Comparison of ENCODE assay signal across 16 cellular contexts in the genomic region with DNA sequence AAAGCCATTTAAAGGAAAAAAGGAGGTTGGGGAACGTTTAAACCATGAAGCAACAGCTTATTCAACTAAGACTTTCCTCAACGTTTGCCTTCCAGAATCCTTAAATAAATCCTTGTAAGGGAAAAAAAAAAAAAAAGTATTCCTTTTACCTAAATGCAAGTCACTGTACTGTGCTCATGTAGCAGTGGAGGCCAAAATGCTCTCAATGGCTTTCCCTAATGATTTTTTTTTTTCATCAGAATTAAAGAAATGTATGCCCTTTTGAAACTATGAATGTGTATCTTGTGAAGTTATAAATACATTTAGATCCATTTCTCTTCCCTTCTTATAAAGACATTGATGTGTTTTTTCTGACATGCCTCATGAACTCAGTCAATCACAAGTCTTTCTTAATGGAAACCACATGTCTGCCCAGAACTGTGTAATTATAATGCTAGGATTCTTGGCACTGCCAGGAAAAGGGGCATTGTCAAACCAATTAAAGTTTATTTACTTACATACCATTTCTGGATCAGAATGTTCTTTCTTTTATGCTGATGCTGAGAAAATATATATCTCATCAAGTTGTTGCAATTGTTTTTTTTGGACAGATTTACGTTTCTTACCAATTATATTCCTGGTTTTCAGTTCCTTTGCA.
A peak's percentile ranks its signal among the peaks of the same experiment; 100 is the strongest.
DNase-seq lines count a peak whose midpoint lies in the region; ATAC-seq and TF ChIP-seq lines count a peak whose summit lies in the region.
"Had no signal": no experiment of that assay in that cellular context is flagged by ENCODE, and none has a peak within 500 bp of the region (broad histone marks: within the 10 kb centered on the region; RNA-seq: fewer than 3 reads in every experiment).

No MANE protein-coding gene starts in this region.

- ATAC-seq in GM21381 (IDR thresholded peaks at IDR 0.05; ENCODE audit: unreplicated experiment) = no peak
- ATAC-seq in GM19395 (IDR thresholded peaks at IDR 0.05; ENCODE audit: unreplicated experiment) = no peak
- ATAC-seq in naive thymus-derived CD8-positive, alpha-beta T cell = no peak

- 22 to 30% methylated on average over 3 of the region's 3 CpGs for WGBS in GM23248 (ENCODE audit: low coverage in 1 of 2, low lambda C conversion rate in 2 of 2, missing lambda C conversion rate in 2 of 2), 2 experiments

- no peaks in the 10 kb centered on the region for H4K20me1 ChIP-seq in GM23248 (ENCODE audit: insufficient read depth)

- no peak overlapping the region for H3K27ac ChIP-seq in GM23248
- H3K27ac ChIP-seq: prostate gland, transverse colon had no signal

- peaks cover 17% of the 10 kb centered on the region for H3F3A ChIP-seq in GM23248 (ENCODE audit: insufficient read depth)

- H2AFZ ChIP-seq in GM23248 = no peak overlapping the region

- POLR2A ChIA-PET in naive thymus-derived CD8-positive, alpha-beta T cell (lab: Charles Lee) = no interaction called here

- DNase-seq in GM23248 (peak; percentile 14), fibroblast of peridontal ligament (ENCODE audit: extremely low read depth) (peak; percentile 94), stromal cell of bone marrow (ENCODE audit: low read depth) (peak; percentile 47), GF-D8 (lab: John Stamatoyannopoulos, UW) (no peak)
- no peak for DNase-seq in naive thymus-derived CD8-positive, alpha-beta T cell
- DNase-seq: activated CD8-positive, alpha-beta memory T cell treated with anti-CD3 and anti-CD28 coated beads for 24 hours; activated gamma-delta T cell treated with Interleukin-2 at 50 U/mL for 16 hours; CD4-positive, alpha-beta T cell; effector CD8-positive, alpha-beta T cell; MM.1S; transverse colon had no signal

- H3K36me3 ChIP-seq in GM23248 (ENCODE audit: low read depth) = no peaks in the 10 kb centered on the region
- H3K36me3 ChIP-seq: prostate gland, transverse colon had no signal

- H3K9me3 Mint-ChIP-seq in naive thymus-derived CD8-positive, alpha-beta T cell = no peaks in the 10 kb centered on the region
- H3K9me3 Mint-ChIP-seq: CD4-positive, alpha-beta T cell had no signal

- H3K27ac Mint-ChIP-seq in naive thymus-derived CD8-positive, alpha-beta T cell = no peak overlapping the region
- H3K27ac Mint-ChIP-seq: brain; CD4-positive, alpha-beta T cell had no signal

- H3K4me3 Mint-ChIP-seq in naive thymus-derived CD8-positive, alpha-beta T cell = no peak overlapping the region
- H3K4me3 Mint-ChIP-seq: brain; CD4-positive, alpha-beta T cell had no signal

- H3K27me3 ChIP-seq in GM23248 (replicated peaks; ENCODE audit: insufficient read depth) = no peaks in the 10 kb centered on the region
- H3K27me3 ChIP-seq: transverse colon had no signal

- peaks cover 0 to 9% (median 0%) of the 10 kb centered on the region in 4 donors for H3K4me1 Mint-ChIP-seq in naive thymus-derived CD8-positive, alpha-beta T cell

- H3K9me3 ChIP-seq in GM23248 (ENCODE audit: low read depth) = no peaks in the 10 kb centered on the region
- H3K9me3 ChIP-seq: prostate gland, transverse colon had no signal

- 0 out of 2 replicates have a peak, but pooled peaks cover 3% of the 10 kb centered on the region for H3K9me2 ChIP-seq in GM23248 (ENCODE audit: insufficient read depth)

- H3K4me2 ChIP-seq in GM23248 (ENCODE audit: unreplicated experiment) = no peak overlapping the region

- no peak overlapping the region for H3K9ac ChIP-seq in GM23248

- in situ Hi-C loops in GM23248 (cut with MboI) = no loop called here

- H3K4me3 ChIP-seq in GM23248 = no peak overlapping the region
- H3K4me3 ChIP-seq: prostate gland, transverse colon had no signal

- peaks cover 32% of the 10 kb centered on the region for H3K4me1 ChIP-seq in GM23248 (ENCODE audit: insufficient read depth)
- H3K4me1 ChIP-seq: prostate gland had no signal

- H3K27me3 Mint-ChIP-seq in naive thymus-derived CD8-positive, alpha-beta T cell = peaks cover 0 to 4% (median 0%) of the 10 kb centered on the region in 5 donors

- no peaks in the 10 kb centered on the region for H3K36me3 Mint-ChIP-seq in naive thymus-derived CD8-positive, alpha-beta T cell
- H3K36me3 Mint-ChIP-seq: brain had no signal

- peaks cover 7% of the 10 kb centered on the region; the same call in 1 of the 2 replicates for H3K79me2 ChIP-seq in GM23248 (ENCODE audit: insufficient read depth)

TF ChIP-seq in PFSK-1, 5 proteins besides CTCF, POLR2A, EP300 and RAD21:
- TF ChIP-seq POLR2AphosphoS5 (IDR thresholded peaks at IDR 0.05; ENCODE audit: low read depth, low read length) = peak; percentile 35; the same call in 1 of the 2 replicates
- TF ChIP-seq, protein P1, sequence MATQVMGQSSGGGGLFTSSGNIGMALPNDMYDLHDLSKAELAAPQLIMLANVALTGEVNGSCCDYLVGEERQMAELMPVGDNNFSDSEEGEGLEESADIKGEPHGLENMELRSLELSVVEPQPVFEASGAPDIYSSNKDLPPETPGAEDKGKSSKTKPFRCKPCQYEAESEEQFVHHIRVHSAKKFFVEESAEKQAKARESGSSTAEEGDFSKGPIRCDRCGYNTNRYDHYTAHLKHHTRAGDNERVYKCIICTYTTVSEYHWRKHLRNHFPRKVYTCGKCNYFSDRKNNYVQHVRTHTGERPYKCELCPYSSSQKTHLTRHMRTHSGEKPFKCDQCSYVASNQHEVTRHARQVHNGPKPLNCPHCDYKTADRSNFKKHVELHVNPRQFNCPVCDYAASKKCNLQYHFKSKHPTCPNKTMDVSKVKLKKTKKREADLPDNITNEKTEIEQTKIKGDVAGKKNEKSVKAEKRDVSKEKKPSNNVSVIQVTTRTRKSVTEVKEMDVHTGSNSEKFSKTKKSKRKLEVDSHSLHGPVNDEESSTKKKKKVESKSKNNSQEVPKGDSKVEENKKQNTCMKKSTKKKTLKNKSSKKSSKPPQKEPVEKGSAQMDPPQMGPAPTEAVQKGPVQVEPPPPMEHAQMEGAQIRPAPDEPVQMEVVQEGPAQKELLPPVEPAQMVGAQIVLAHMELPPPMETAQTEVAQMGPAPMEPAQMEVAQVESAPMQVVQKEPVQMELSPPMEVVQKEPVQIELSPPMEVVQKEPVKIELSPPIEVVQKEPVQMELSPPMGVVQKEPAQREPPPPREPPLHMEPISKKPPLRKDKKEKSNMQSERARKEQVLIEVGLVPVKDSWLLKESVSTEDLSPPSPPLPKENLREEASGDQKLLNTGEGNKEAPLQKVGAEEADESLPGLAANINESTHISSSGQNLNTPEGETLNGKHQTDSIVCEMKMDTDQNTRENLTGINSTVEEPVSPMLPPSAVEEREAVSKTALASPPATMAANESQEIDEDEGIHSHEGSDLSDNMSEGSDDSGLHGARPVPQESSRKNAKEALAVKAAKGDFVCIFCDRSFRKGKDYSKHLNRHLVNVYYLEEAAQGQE (IDR thresholded peaks at IDR 0.05; ENCODE audit: insufficient read depth in 1 of 2, low read depth in 2 of 2, low read length in 2 of 2) = no peak
TF ChIP-seq in PFSK-1: peak in this region for 1.

Comparison
In these comparisons a context has a peak if more than half of its experiments do, and no peak if none do; other contexts are left out.
1. DNase-seq: peak in GM23248 (single experiment), fibroblast of peridontal ligament (single experiment) and stromal cell of bone marrow (single experiment); none in GF-D8 (single experiment) and naive thymus-derived CD8-positive, alpha-beta T cell (0 of 10).